ENCODE assay signal across 8 cellular contexts in genomic region chrX:48574270-48575266, GRCh38. TPM values are rescaled to one million over a fixed set of nuclear protein-coding genes. Genes with fewer than 3 reads are reported as not detected.
DNase-seq lines count a peak whose midpoint lies in the region; ATAC-seq, FAIRE-seq and TF ChIP-seq lines count a peak whose summit lies in the region.

RBM3 (plus strand) TSS chrX:48574484; CDS start chrX:48575181, 697 bp downstream.

- H3K27me3 ChIP-seq in right atrium auricular region = no peaks in the 10 kb centered on the region

- intact Hi-C loops in T-helper 2 cell treated with Interferon-gamma antibody and Interleukin-4, amounts not matched to agents 100 ng/mL and 5 ng/mL, for 36 hours (cut with micrococcal nuclease) = loop anchor here (1.0 to 10.0 kb wide), 7 partner anchors 23 to 226 kb away; partner anchors contain the start of genes EBP, SUV39H1, TBC1D25 and WDR13

- TF ChIP-seq CTCF in right atrium auricular region (IDR thresholded peaks at IDR 0.05) = peak in 1 of 2 donors; percentile 50

- DNase-seq in NCI-H1930 (lab: John Stamatoyannopoulos, UW) = peak; percentile 79 to 89
- peak; percentile 27 to 95 (median 84) for DNase-seq in anterior cingulate cortex (lab: John Stamatoyannopoulos, UW)
- peak; percentile 93 for DNase-seq in right atrium auricular region (ENCODE audit: low spot score)
- peak; percentile 77 for DNase-seq in pulmonary artery endothelial cell (ENCODE audit: low read depth, low spot score)
- DNase-seq in urothelium cell line (ENCODE audit: low spot score) = peak; percentile 91

- H3K4me1 ChIP-seq in right atrium auricular region = peaks cover 0 to 16% of the 10 kb centered on the region in 2 donors

- peak within 1 kb of the TSS; percentile 60 to 62 for H3K4me3 ChIP-seq in right atrium auricular region

- peak; percentile 76 for ATAC-seq in GM18502 (IDR thresholded peaks at IDR 0.05; ENCODE audit: poor library complexity, unreplicated experiment)
- ATAC-seq in HG02943 (IDR thresholded peaks at IDR 0.05; ENCODE audit: low read depth, unreplicated experiment) = peak; percentile 82

- H3K36me3 ChIP-seq in right atrium auricular region = peaks cover 44% of the 10 kb centered on the region

- peak within 1 kb of the TSS; percentile 94 to 96 for H3K27ac ChIP-seq in right atrium auricular region

- H3K9me3 ChIP-seq in right atrium auricular region = no peaks in the 10 kb centered on the region

- FAIRE-seq in urothelium cell line (lab: Jason Lieb, UNC) = peak; percentile 23

RNA-seq across cellular contexts. Expression of gene RBM3, which starts in this region (rescaled TPM):
- total RNA-seq in T-helper 2 cell treated with Interferon-gamma antibody and Interleukin-4, amounts not matched to agents 100 ng/mL and 5 ng/mL, for 36 hours = 378 and 389 TPM in 2 replicates
- total RNA-seq in right atrium auricular region = 10 to 100 TPM; 62.1 to 90.4 TPM
- total RNA-seq in pulmonary artery endothelial cell = 130 and 634 TPM in 2 replicates

Comparison
In these comparisons a context has a peak if more than half of its experiments do, and no peak if none do; other contexts are left out.
1. Peak in every context shown above with its lines: DNase-seq, ATAC-seq, H3K4me3 ChIP-seq and H3K27ac ChIP-seq.